ENCODE assay signal across 8 cellular contexts in genomic region chr1:200139661-200140250, GRCh38.
DNase-seq lines count a peak whose midpoint lies in the region; ATAC-seq, FAIRE-seq and TF ChIP-seq lines count a peak whose summit lies in the region.

No MANE protein-coding gene starts in this region.

- H3K4me3 Mint-ChIP-seq in mesothelial cell of epicardium, result no peak overlapping the region

- no peak overlapping the region for H3K4me3 ChIP-seq in kidney (ENCODE audit: low read length in 2 of 2)

- DNase-seq in DMS153 (lab: John Stamatoyannopoulos, UW) (peak; percentile 9), NCI-H345 (lab: John Stamatoyannopoulos, UW) (peak; percentile 37), amniotic epithelial cell (ENCODE audit: low read depth) (peak; percentile 71), kidney (no peak), mesenteric fat pad (ENCODE audit: low spot score) (no peak), mesothelial cell of epicardium (ENCODE audit: low spot score in 2 of 2, unreplicated experiment in 2 of 2) (no peak)

- peak; percentile 78 for ATAC-seq in GM18907 (IDR thresholded peaks at IDR 0.05; ENCODE audit: unreplicated experiment)
- peak; percentile 76 for ATAC-seq in HG03103 (IDR thresholded peaks at IDR 0.05; ENCODE audit: low read depth, unreplicated experiment)

- peaks cover 8% of the 10 kb centered on the region for H3K9me3 Mint-ChIP-seq in mesothelial cell of epicardium

- FAIRE-seq in kidney (lab: Jason Lieb, UNC), result no peak

- no peak overlapping the region for H3K27ac ChIP-seq in kidney (ENCODE audit: low read depth in 2 of 2, low read length in 2 of 2)

- no peak overlapping the region for H3K9ac ChIP-seq in kidney (ENCODE audit: low read length in 2 of 2)

- H3K4me1 ChIP-seq in kidney (ENCODE audit: control insufficient read depth in 1 of 2, insufficient read depth in 1 of 2, low read depth in 1 of 2, low read length in 2 of 2), result no peaks in the 10 kb centered on the region

- no peaks in the 10 kb centered on the region for H3K27me3 Mint-ChIP-seq in mesothelial cell of epicardium (ENCODE audit: low read depth)

- no peaks in the 10 kb centered on the region for H3K36me3 ChIP-seq in kidney (ENCODE audit: control insufficient read depth in 1 of 2, insufficient read depth in 2 of 2, low read length in 2 of 2)

- H3K27ac Mint-ChIP-seq in mesothelial cell of epicardium, result no peak overlapping the region

- peaks cover 2% of the 10 kb centered on the region for H3K4me1 Mint-ChIP-seq in mesothelial cell of epicardium

- H3K9me3 ChIP-seq in kidney (ENCODE audit: control insufficient read depth in 1 of 2, low read length in 2 of 2), result no peaks in the 10 kb centered on the region

- no peaks in the 10 kb centered on the region for H3K36me3 Mint-ChIP-seq in mesothelial cell of epicardium

- intact Hi-C loops in kidney (cut with DNase I), result no loop called here

- TF ChIP-seq CTCF in kidney (IDR thresholded peaks at IDR 0.05; ENCODE audit: borderline replicate concordance, extremely low read depth, insufficient read depth), result peak; percentile 41
- no peak for TF ChIP-seq CTCF in mesothelial cell of epicardium (IDR thresholded peaks at IDR 0.05; ENCODE audit: unreplicated experiment)

Comparison
In these comparisons a context has a peak if more than half of its experiments do, and no peak if none do; other contexts are left out.
1. DNase-seq: peak in DMS153 (single experiment), NCI-H345 (single experiment) and amniotic epithelial cell (single experiment); none in kidney (single experiment), mesenteric fat pad (single experiment) and mesothelial cell of epicardium (0 of 2).